In the genomic region with DNA sequence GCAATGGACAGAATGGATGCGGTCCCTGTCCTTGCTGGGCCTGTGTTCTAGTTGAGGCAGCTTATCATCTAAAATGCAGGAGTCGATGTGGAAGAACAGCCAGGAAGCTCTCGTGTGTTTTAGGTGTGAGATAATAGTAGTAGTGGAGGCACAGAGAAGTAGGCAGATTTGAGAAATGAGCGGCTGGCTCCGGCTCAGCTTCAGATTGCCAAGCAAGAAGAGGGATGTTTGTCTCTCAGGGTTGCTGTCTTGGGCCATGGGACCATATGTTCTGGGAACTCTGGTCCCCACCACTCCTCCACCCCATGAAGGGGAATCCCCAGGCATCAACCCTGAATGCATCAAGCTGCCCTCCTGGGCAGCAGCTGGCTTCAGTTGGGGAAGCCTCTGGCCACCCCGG, we compare ENCODE assay signal across 17 cellular contexts.
DNase-seq lines count a peak whose midpoint lies in the region; ATAC-seq and TF ChIP-seq lines count a peak whose summit lies in the region.
"Had no signal": no experiment of that assay in that cellular context is flagged by ENCODE, and none has a peak within 500 bp of the region (broad histone marks: within the 10 kb centered on the region; RNA-seq: fewer than 3 reads in every experiment).

No MANE protein-coding gene starts in this region.

- H3K27ac ChIP-seq in upper lobe of right lung = no peak overlapping the region

- no peak for TF ChIP-seq CTCF in upper lobe of right lung (IDR thresholded peaks at IDR 0.05)

- H3K4me3 Mint-ChIP-seq in natural killer cell treated with Interleukin-12 subunit alpha and Interleukin-12 subunit beta and Interleukin-15 and Interleukin-18, amount 100 ng/mL, for 72 hours = no peak overlapping the region
- H3K4me3 Mint-ChIP-seq: CD4-positive, CD25-positive, alpha-beta regulatory T cell; GM23338 had no signal

- no peak overlapping the region for H3K4me3 ChIP-seq in MG63
- H3K4me3 ChIP-seq in upper lobe of right lung = no peak overlapping the region
- H3K4me3 ChIP-seq: GM23338 had no signal

- no peak overlapping the region for H3K27ac Mint-ChIP-seq in natural killer cell treated with Interleukin-12 subunit alpha and Interleukin-12 subunit beta and Interleukin-15 and Interleukin-18, amount 100 ng/mL, for 72 hours
- H3K27ac Mint-ChIP-seq: CD4-positive, CD25-positive, alpha-beta regulatory T cell; CD8-positive, alpha-beta memory T cell; GM23338 had no signal

- ATAC-seq in natural killer cell treated with Interleukin-12 subunit alpha and Interleukin-12 subunit beta and Interleukin-15 and Interleukin-18, amount 100 ng/mL, for 72 hours = no peak
- no peak for ATAC-seq in upper lobe of right lung
- ATAC-seq: GM23338, HepG2 had no signal

- H3K9me3 Mint-ChIP-seq in natural killer cell treated with Interleukin-12 subunit alpha and Interleukin-12 subunit beta and Interleukin-15 and Interleukin-18, amount 100 ng/mL, for 72 hours = no peaks in the 10 kb centered on the region
- H3K9me3 Mint-ChIP-seq: CD8-positive, alpha-beta memory T cell; GM23338 had no signal

- H3K36me3 ChIP-seq in MG63 = no peaks in the 10 kb centered on the region
- no peaks in the 10 kb centered on the region for H3K36me3 ChIP-seq in upper lobe of right lung
- H3K36me3 ChIP-seq: BE2C had no signal

- DNase-seq in DMS 273 treated with DMSO at 0.1 percent for 48 hours (lab: John Stamatoyannopoulos, UW) (peak; percentile 84), NCI-H524 (lab: John Stamatoyannopoulos, UW) (peak; percentile 80 to 95), cerebellar cortex (ENCODE audit: low spot score) (peak; percentile 76), MG63 (no peak), upper lobe of right lung (no peak)
- DNase-seq in natural killer cell treated with Interleukin-12 subunit alpha and Interleukin-12 subunit beta and Interleukin-15 and Interleukin-18, amount 100 ng/mL, for 72 hours (ENCODE audit: low spot score) = no peak
- DNase-seq: ACHN; BE2C; CD4-positive, CD25-positive, alpha-beta regulatory T cell; CD8-positive, alpha-beta memory T cell; COR-L47; DMS153; DMS79; GF-D8; HCEC 1CT had no signal

- H3K27me3 ChIP-seq in MG63 (peaks cover 9% of the 10 kb centered on the region; the same call in 1 of the 2 replicates), upper lobe of right lung (peaks cover 33% of the 10 kb centered on the region)
- H3K27me3 ChIP-seq: BE2C had no signal

- no peaks in the 10 kb centered on the region for H3K4me1 ChIP-seq in upper lobe of right lung

- peaks cover 13 to 39% of the 10 kb centered on the region in 2 donors for H3K27me3 Mint-ChIP-seq in natural killer cell treated with Interleukin-12 subunit alpha and Interleukin-12 subunit beta and Interleukin-15 and Interleukin-18, amount 100 ng/mL, for 72 hours

- no peaks in the 10 kb centered on the region for H3K36me3 Mint-ChIP-seq in natural killer cell treated with Interleukin-12 subunit alpha and Interleukin-12 subunit beta and Interleukin-15 and Interleukin-18, amount 100 ng/mL, for 72 hours
- H3K36me3 Mint-ChIP-seq: CD4-positive, CD25-positive, alpha-beta regulatory T cell; CD8-positive, alpha-beta memory T cell had no signal

- H3K9me3 ChIP-seq in MG63 = no peaks in the 10 kb centered on the region
- no peaks in the 10 kb centered on the region for H3K9me3 ChIP-seq in upper lobe of right lung
- H3K9me3 ChIP-seq: BE2C had no signal

- peaks cover under 1 to 4% of the 10 kb centered on the region in 2 donors for H3K4me1 Mint-ChIP-seq in natural killer cell treated with Interleukin-12 subunit alpha and Interleukin-12 subunit beta and Interleukin-15 and Interleukin-18, amount 100 ng/mL, for 72 hours (ENCODE audit: low read depth in 2 of 2)
- H3K4me1 Mint-ChIP-seq: CD8-positive, alpha-beta memory T cell; GM23338 had no signal

- intact Hi-C loops in upper lobe of right lung (cut with DNase I) = no loop called here

Comparison
In these comparisons a context has a peak if more than half of its experiments do, and no peak if none do; other contexts are left out.
1. DNase-seq: peak in DMS 273 treated with DMSO at 0.1 percent for 48 hours (single experiment), NCI-H524 (2 of 2) and cerebellar cortex (single experiment); none in MG63 (single experiment), natural killer cell treated with Interleukin-12 subunit alpha and Interleukin-12 subunit beta and Interleukin-15 and Interleukin-18, amount 100 ng/mL, for 72 hours (single experiment) and upper lobe of right lung (single experiment).